Comparison of ENCODE assay signal across 9 cellular contexts in the genomic region with DNA sequence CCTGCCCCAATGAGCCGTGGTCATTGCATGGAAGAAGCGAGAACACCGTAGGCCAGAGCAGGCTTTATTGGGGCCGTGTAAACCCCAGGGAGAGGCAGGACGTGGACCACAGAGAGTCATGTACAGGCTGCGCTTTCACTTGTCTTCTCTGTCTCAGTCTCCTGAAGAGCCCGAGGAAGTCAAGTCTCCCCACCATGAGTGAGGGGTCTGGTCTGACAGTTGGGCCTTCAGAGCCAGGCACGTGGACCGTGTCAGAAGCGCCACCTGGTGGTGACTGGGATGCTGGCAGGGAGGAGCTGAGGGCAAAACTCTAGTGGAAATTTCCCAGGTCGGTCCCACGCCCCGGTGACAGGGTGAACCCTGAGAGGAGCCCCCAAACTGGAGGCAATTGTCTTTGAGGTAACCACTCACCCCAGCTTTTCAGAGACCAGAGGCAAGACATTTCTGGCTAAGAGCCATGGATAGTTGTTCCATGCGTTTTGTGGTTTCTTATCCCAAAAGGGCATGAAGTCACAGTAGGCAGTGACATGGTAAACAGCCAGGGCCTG. TPM values are rescaled to one million over a fixed set of nuclear protein-coding genes. Genes with fewer than 3 reads are reported as not detected.
A peak's percentile ranks its signal among the peaks of the same experiment; 100 is the strongest.
DNase-seq lines count a peak whose midpoint lies in the region; ATAC-seq and TF ChIP-seq lines count a peak whose summit lies in the region.
"Had no signal": no experiment of that assay in that cellular context is flagged by ENCODE, and none has a peak within 500 bp of the region (broad histone marks: within the 10 kb centered on the region; RNA-seq: fewer than 3 reads in every experiment).

No MANE protein-coding gene starts in this region.

- intact Hi-C loops in prostate gland (cut with DNase I), result loop anchor here (2.0 kb wide), 1 partner anchor 45 kb away; no protein-coding TSS in a partner anchor
- intact Hi-C loops in aorta (cut with DNase I), result loop anchor here (2.0 kb wide), 1 partner anchor 45 kb away; no protein-coding TSS in a partner anchor

- no peak for TF ChIP-seq POLR2A in prostate gland (IDR thresholded peaks at IDR 0.05)

- H3K27ac Mint-ChIP-seq in HFFc6 (no peak overlapping the region), glutamatergic neuron (ENCODE audit: unreplicated experiment) (peak overlapping the region; percentile 59)

- H3K27me3 Mint-ChIP-seq in HFFc6 (ENCODE audit: insufficient read depth) (peaks cover 2% of the 10 kb centered on the region), glutamatergic neuron (ENCODE audit: unreplicated experiment) (peaks cover 11% of the 10 kb centered on the region)

- 49% methylated on average over 14 of the region's 14 CpGs for WGBS in prostate gland
- WGBS in aorta, 2 donors, result 40 to 41% methylated on average over 14 of the region's 14 CpGs

- no peak overlapping the region for H3K4me3 ChIP-seq in RWPE2 (ENCODE audit: severe bottlenecking)
- no peak overlapping the region for H3K4me3 ChIP-seq in prostate gland
- H3K4me3 ChIP-seq in aorta (ENCODE audit: low read length in 2 of 2), result no peak overlapping the region
- H3K4me3 ChIP-seq: SK-N-MC had no signal

- no peak overlapping the region for H3K27ac ChIP-seq in RWPE2 (ENCODE audit: poor library complexity, severe bottlenecking)
- H3K27ac ChIP-seq in prostate gland, result no peak overlapping the region
- H3K27ac ChIP-seq in aorta (ENCODE audit: low read depth in 1 of 2, low read length in 2 of 2), result no peak overlapping the region

- H3K36me3 Mint-ChIP-seq in HFFc6 (ENCODE audit: low read depth), result 0 out of 2 replicates have a peak, but pooled peaks cover 6% of the 10 kb centered on the region
- H3K36me3 Mint-ChIP-seq in glutamatergic neuron (ENCODE audit: unreplicated experiment), result no peaks in the 10 kb centered on the region

- TF ChIP-seq CTCF in HFFc6 (IDR thresholded peaks at IDR 0.05), result peak; percentile 98
- peak; percentile 98 for TF ChIP-seq CTCF in RWPE2 (IDR thresholded peaks at IDR 0.05; ENCODE audit: poor library complexity, severe bottlenecking)
- TF ChIP-seq CTCF in glutamatergic neuron (IDR thresholded peaks at IDR 0.05; ENCODE audit: partially characterized antibody, unreplicated experiment), result peak; percentile 91
- TF ChIP-seq CTCF in prostate gland (IDR thresholded peaks at IDR 0.05), result peak; percentile 86 to 90 (median 88)

- no peaks in the 10 kb centered on the region for H3K9me3 ChIP-seq in RWPE2 (ENCODE audit: severe bottlenecking)
- no peaks in the 10 kb centered on the region for H3K9me3 ChIP-seq in prostate gland
- H3K9me3 ChIP-seq in aorta (ENCODE audit: control insufficient read depth, low read length), result no peaks in the 10 kb centered on the region

- H3K4me1 ChIP-seq in RWPE2 (ENCODE audit: insufficient read depth, poor library complexity, severe bottlenecking) (no peaks in the 10 kb centered on the region), prostate gland (replicated peaks) (no peaks in the 10 kb centered on the region), aorta (ENCODE audit: control insufficient read depth in 1 of 2, insufficient read depth in 2 of 2, low read length in 2 of 2) (no peaks in the 10 kb centered on the region)

- H3K9me3 Mint-ChIP-seq in HFFc6, result no peaks in the 10 kb centered on the region
- peaks cover 16% of the 10 kb centered on the region for H3K9me3 Mint-ChIP-seq in glutamatergic neuron (ENCODE audit: unreplicated experiment)

- peak; percentile 77 for DNase-seq in CD1c-positive myeloid dendritic cell (ENCODE audit: extremely low spot score)
- peak; percentile 30 for DNase-seq in HFFc6
- no peak for DNase-seq in RWPE2 (ENCODE audit: low spot score)
- DNase-seq in activated naive CD4-positive, alpha-beta T cell treated with Interleukin-2 at 50 U/mL for 16 hours, result peak; percentile 80
- DNase-seq in glutamatergic neuron, result peak; percentile 82
- DNase-seq in prostate gland (ENCODE audit: low spot score), result peak; percentile 55
- DNase-seq in aorta, result peak; percentile 79 to 94

- peaks cover 37% of the 10 kb centered on the region for H3K36me3 ChIP-seq in RWPE2 (ENCODE audit: low read depth)
- H3K36me3 ChIP-seq in prostate gland, result peaks cover 7 to 13% of the 10 kb centered on the region in 2 donors
- peaks cover 5 to 11% of the 10 kb centered on the region in 2 donors for H3K36me3 ChIP-seq in aorta (ENCODE audit: control insufficient read depth in 1 of 2, insufficient read depth in 2 of 2, low read length in 1 of 2)

- H3K4me3 Mint-ChIP-seq in HFFc6 (no peak overlapping the region), glutamatergic neuron (ENCODE audit: unreplicated experiment) (no peak overlapping the region)

- ATAC-seq in RWPE2 (ENCODE audit: low read depth), result peak; percentile 37
- ATAC-seq in aorta (ENCODE audit: low FRiP score), result peak; percentile 51
- no peak for ATAC-seq in HG02852 (IDR thresholded peaks at IDR 0.05; ENCODE audit: unreplicated experiment)

- H3K4me1 Mint-ChIP-seq in HFFc6 (ENCODE audit: low read depth) (peaks cover 20% of the 10 kb centered on the region), glutamatergic neuron (ENCODE audit: low read depth, unreplicated experiment) (peaks cover 15% of the 10 kb centered on the region)

- H3K27me3 ChIP-seq in RWPE2 (ENCODE audit: insufficient read depth, poor library complexity, severe bottlenecking), result no peaks in the 10 kb centered on the region
- H3K27me3 ChIP-seq in prostate gland (replicated peaks; ENCODE audit: insufficient read depth), result no peaks in the 10 kb centered on the region
- no peaks in the 10 kb centered on the region for H3K27me3 ChIP-seq in aorta (ENCODE audit: control insufficient read depth in 1 of 2, insufficient read depth in 2 of 2, low read length in 1 of 2)

RNA-seq across cellular contexts. Expression of gene RPS6KL1, which starts 17.4 kb away (rescaled TPM):
- 1 to 10 TPM in 4 of 6 experiments, under 1 TPM in 2; 0.78 to 1.1 (median 1.0) TPM for total RNA-seq in HFFc6 (2021; fragmentation: NEBNext Ultra II Directional; extraction: Animal tissue kit (Norgen Biotek cat#: 25700))
- total RNA-seq in glutamatergic neuron (ENCODE audit: unreplicated experiment), result 248 TPM
- 10 to 100 TPM in 1 of 2 donors, 1 to 10 TPM in 1; 1.5 to 15.1 TPM for total RNA-seq in prostate gland
- 10 to 100 TPM; 12.6 to 17.3 TPM for total RNA-seq in aorta
- polyA plus RNA-seq in aorta, result 10 to 100 TPM in 1 of 2 donors, 1 to 10 TPM in 1; 3.3 to 13.8 TPM

RNA-seq across cellular contexts. Expression of gene DLST, which starts 24.0 kb away (rescaled TPM):
- 100 to 1,000 TPM in 5 of 6 experiments, 10 to 100 TPM in 1; 97.5 to 118 (median 109) TPM for total RNA-seq in HFFc6 (2021; fragmentation: NEBNext Ultra II Directional; extraction: Animal tissue kit (Norgen Biotek cat#: 25700))
- total RNA-seq in glutamatergic neuron (ENCODE audit: unreplicated experiment), result 114 TPM
- 10 to 100 TPM; 44.9 to 93.0 TPM for total RNA-seq in prostate gland
- 10 to 100 TPM; 76.1 to 80.3 TPM for total RNA-seq in aorta
- 10 to 100 TPM; 34.7 to 69.4 TPM for polyA plus RNA-seq in aorta

RNA-seq across cellular contexts. Expression of gene PROX2, which starts 29.7 kb away (rescaled TPM):
- total RNA-seq in HFFc6 (2021; fragmentation: NEBNext Ultra II Directional; extraction: Animal tissue kit (Norgen Biotek cat#: 25700)), result not detected
- total RNA-seq in glutamatergic neuron (ENCODE audit: unreplicated experiment), result not detected
- not detected for total RNA-seq in prostate gland
- not detected for total RNA-seq in aorta
- not detected for polyA plus RNA-seq in aorta

RNA-seq across cellular contexts. Expression of gene PGF, which starts 49.7 kb away (rescaled TPM):
- total RNA-seq in HFFc6 (2021; fragmentation: NEBNext Ultra II Directional; extraction: Animal tissue kit (Norgen Biotek cat#: 25700)), result 1 to 10 TPM in 4 of 6 experiments, under 1 TPM in 2; 0.87 to 2.9 (median 2.7) TPM
- total RNA-seq in glutamatergic neuron (ENCODE audit: unreplicated experiment), result 7.9 TPM
- total RNA-seq in prostate gland, result 10 to 100 TPM in 1 of 2 donors, 1 to 10 TPM in 1; 7.9 to 16.2 TPM
- 10 to 100 TPM; 29.1 to 33.7 TPM for total RNA-seq in aorta
- 10 to 100 TPM in 1 of 2 donors, 1 to 10 TPM in 1; 7.6 to 16.3 TPM for polyA plus RNA-seq in aorta

Comparison
In these comparisons a context has a peak if more than half of its experiments do, and no peak if none do; other contexts are left out.
1. RNA of gene RPS6KL1, which starts 17.4 kb away (total RNA-seq): 248 TPM in glutamatergic neuron (single experiment); 12.6 to 17.3 TPM in aorta, 1.5 to 15.1 TPM in prostate gland and 0.78 to 1.1 TPM in HFFc6; every median in the first group is over 10 times any median in the second.
2. Peak in every context shown above with its lines, with median percentiles within 50 percentile points of each other: CTCF ChIP-seq.